ENCODE assay signal across 12 cellular contexts in the genomic region with DNA sequence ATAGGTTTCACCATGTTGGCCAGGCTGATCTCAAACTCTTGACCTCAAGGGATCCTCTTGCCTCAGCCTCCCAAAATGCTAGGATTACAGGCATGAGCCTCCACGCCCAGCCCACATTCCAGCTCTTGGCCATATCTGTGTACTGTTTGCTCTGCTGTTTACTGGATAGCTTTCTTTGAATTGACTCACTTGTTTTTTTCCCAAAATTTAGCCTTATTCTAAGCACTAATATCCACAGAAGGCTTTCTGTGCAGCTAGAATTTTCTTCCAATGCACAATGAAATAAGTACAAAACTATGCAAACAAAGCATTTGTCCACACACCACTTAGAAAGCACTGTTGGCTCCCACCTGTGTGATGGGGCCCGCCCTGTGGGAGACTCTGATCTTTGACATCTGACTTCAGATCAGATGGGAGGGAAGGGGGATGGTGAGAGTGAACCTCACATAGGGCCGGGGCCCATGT.
DNase-seq lines count a peak whose midpoint lies in the region; ATAC-seq and TF ChIP-seq lines count a peak whose summit lies in the region.
"Had no signal": no experiment of that assay in that cellular context is flagged by ENCODE, and none has a peak within 500 bp of the region (broad histone marks: within the 10 kb centered on the region; RNA-seq: fewer than 3 reads in every experiment).

No MANE protein-coding gene starts in this region.

- H3K9me3 Mint-ChIP-seq in MCF 10A (ENCODE audit: unreplicated experiment) (no peaks in the 10 kb centered on the region), type B pancreatic cell (no peaks in the 10 kb centered on the region)
- H3K9me3 Mint-ChIP-seq: activated naive CD4-positive, alpha-beta T cell treated with anti-CD3 and anti-CD28 coated beads, Interleukin-2, amount 50 U/mL, for 72 hours; stimulated activated naive CD8-positive, alpha-beta T cell treated with anti-CD3 and anti-CD28 coated beads, Interleukin-15, Interleukin-2, amounts not matched to agents 100 ng/mL and 50 ng/mL, for 24 hours had no signal

- TF ChIP-seq CTCF in MCF 10A (IDR thresholded peaks at IDR 0.05; ENCODE audit: unreplicated experiment) (no peak), breast epithelium (IDR thresholded peaks at IDR 0.05) (no peak), fibroblast of villous mesenchyme (IDR thresholded peaks at IDR 0.05; ENCODE audit: insufficient read depth, low read depth, low read length) (no peak), type B pancreatic cell (conservative IDR thresholded peaks at IDR 0.05) (no peak), testis (IDR thresholded peaks at IDR 0.05) (no peak)

- H3K36me3 ChIP-seq in breast epithelium (no peaks in the 10 kb centered on the region), testis (ENCODE audit: low read depth, missing control alignments) (no peaks in the 10 kb centered on the region)

- H3K4me1 Mint-ChIP-seq in MCF 10A (ENCODE audit: insufficient read depth, unreplicated experiment) (peaks cover 37% of the 10 kb centered on the region), type B pancreatic cell (ENCODE audit: unreplicated experiment) (peaks cover 27% of the 10 kb centered on the region)

- H3K4me1 ChIP-seq in breast epithelium (no peaks in the 10 kb centered on the region), testis (no peaks in the 10 kb centered on the region)

- POLR2A ChIA-PET in MCF 10A (lab: Yijun Ruan, JAX): interaction anchor here (0.7 to 2.3 kb wide), 10 partner anchors 11 to 240 kb away, joined by 3 to 20 read pairs (median 6); partner anchors contain the start of gene SOCS1

- ATAC-seq in GM21786 (IDR thresholded peaks at IDR 0.05; ENCODE audit: unreplicated experiment): no peak
- ATAC-seq: sciatic nerve had no signal

- H3K27me3 ChIP-seq in breast epithelium (no peaks in the 10 kb centered on the region), testis (no peaks in the 10 kb centered on the region)

- intact Hi-C loops in MCF 10A (cut with micrococcal nuclease): no loop called here
- intact Hi-C loops in breast epithelium (cut with DNase I; ENCODE audit: low total_unique reads): loop anchor here (2.0 kb wide), 1 partner anchor 40 kb away; no protein-coding TSS in a partner anchor
- intact Hi-C loops in testis (cut with DNase I; ENCODE audit: low total_unique reads): no loop called here

- H3K9me3 ChIP-seq in breast epithelium: no peaks in the 10 kb centered on the region
- no peaks in the 10 kb centered on the region for H3K9me3 ChIP-seq in testis

- 82 to 92% methylated on average over 2 to 3 of the region's 3 CpGs for WGBS in testis, 2 donors

- no TSS peak for BruUV-seq in MCF 10A (replicated peaks; lab: Mats Ljungman, UMichigan)

- peak overlapping the region; percentile 42 for H3K4me3 Mint-ChIP-seq in MCF 10A (ENCODE audit: unreplicated experiment)
- H3K4me3 Mint-ChIP-seq in type B pancreatic cell: peak overlapping the region; percentile 57
- H3K4me3 Mint-ChIP-seq: stimulated activated naive CD8-positive, alpha-beta T cell treated with anti-CD3 and anti-CD28 coated beads, Interleukin-15, Interleukin-2, amounts not matched to agents 100 ng/mL and 50 ng/mL, for 24 hours had no signal

- TF ChIP-seq POLR2A in breast epithelium (IDR thresholded peaks at IDR 0.05): no peak
- TF ChIP-seq POLR2A in testis (IDR thresholded peaks at IDR 0.05): no peak

- CTCF ChIA-PET in MCF 10A (lab: Yijun Ruan, JAX): interaction anchor here (0.9 to 1.2 kb wide), 3 partner anchors 9 to 14 kb away, joined by 3 to 4 read pairs (median 4); no protein-coding TSS in a partner anchor

- H3K27ac Mint-ChIP-seq in MCF 10A (ENCODE audit: low read depth, unreplicated experiment): peak overlapping the region; percentile 92
- peak overlapping the region; percentile 85 for H3K27ac Mint-ChIP-seq in type B pancreatic cell

- no peaks in the 10 kb centered on the region for H3K27me3 Mint-ChIP-seq in MCF 10A (ENCODE audit: insufficient read depth, unreplicated experiment)
- no peaks in the 10 kb centered on the region for H3K27me3 Mint-ChIP-seq in type B pancreatic cell
- H3K27me3 Mint-ChIP-seq: stimulated activated naive CD8-positive, alpha-beta T cell treated with anti-CD3 and anti-CD28 coated beads, Interleukin-15, Interleukin-2, amounts not matched to agents 100 ng/mL and 50 ng/mL, for 24 hours had no signal

- H3K36me3 Mint-ChIP-seq in MCF 10A (ENCODE audit: insufficient read depth, unreplicated experiment) (peaks cover 9% of the 10 kb centered on the region), type B pancreatic cell (peaks cover 27% of the 10 kb centered on the region)

- H3K27ac ChIP-seq in breast epithelium (no peak overlapping the region), testis (peak overlapping the region in 1 of 2 donors; percentile 47)
- H3K27ac ChIP-seq: VCaP had no signal

- no peak for DNase-seq in MCF 10A (ENCODE audit: unreplicated experiment)
- no peak for DNase-seq in breast epithelium (ENCODE audit: low spot score in 2 of 2)
- peak; percentile 46 for DNase-seq in NCI-H345 treated with DMSO at 0.1 percent for 48 hours (lab: John Stamatoyannopoulos, UW; ENCODE audit: unreplicated experiment)
- peak; percentile 55 for DNase-seq in fibroblast of villous mesenchyme (ENCODE audit: low read depth)
- no peak for DNase-seq in type B pancreatic cell (ENCODE audit: extremely low spot score, unreplicated experiment)
- no peak for DNase-seq in activated CD4-positive, alpha-beta T cell treated with anti-CD3 and anti-CD28 coated beads for 48 hours
- no peak for DNase-seq in testis

- H3K4me3 ChIP-seq in breast epithelium: no peak overlapping the region
- H3K4me3 ChIP-seq in fibroblast of villous mesenchyme (ENCODE audit: low read depth, low read length): no peak overlapping the region
- H3K4me3 ChIP-seq in testis: no peak overlapping the region

Comparison
In these comparisons a context has a peak if more than half of its experiments do, and no peak if none do; other contexts are left out.
1. DNase-seq: peak in NCI-H345 treated with DMSO at 0.1 percent for 48 hours (single experiment) and fibroblast of villous mesenchyme (single experiment); none in MCF 10A (single experiment), breast epithelium (0 of 2), type B pancreatic cell (single experiment), activated CD4-positive, alpha-beta T cell treated with anti-CD3 and anti-CD28 coated beads for 48 hours (single experiment) and testis (single experiment).